In the genomic region with DNA sequence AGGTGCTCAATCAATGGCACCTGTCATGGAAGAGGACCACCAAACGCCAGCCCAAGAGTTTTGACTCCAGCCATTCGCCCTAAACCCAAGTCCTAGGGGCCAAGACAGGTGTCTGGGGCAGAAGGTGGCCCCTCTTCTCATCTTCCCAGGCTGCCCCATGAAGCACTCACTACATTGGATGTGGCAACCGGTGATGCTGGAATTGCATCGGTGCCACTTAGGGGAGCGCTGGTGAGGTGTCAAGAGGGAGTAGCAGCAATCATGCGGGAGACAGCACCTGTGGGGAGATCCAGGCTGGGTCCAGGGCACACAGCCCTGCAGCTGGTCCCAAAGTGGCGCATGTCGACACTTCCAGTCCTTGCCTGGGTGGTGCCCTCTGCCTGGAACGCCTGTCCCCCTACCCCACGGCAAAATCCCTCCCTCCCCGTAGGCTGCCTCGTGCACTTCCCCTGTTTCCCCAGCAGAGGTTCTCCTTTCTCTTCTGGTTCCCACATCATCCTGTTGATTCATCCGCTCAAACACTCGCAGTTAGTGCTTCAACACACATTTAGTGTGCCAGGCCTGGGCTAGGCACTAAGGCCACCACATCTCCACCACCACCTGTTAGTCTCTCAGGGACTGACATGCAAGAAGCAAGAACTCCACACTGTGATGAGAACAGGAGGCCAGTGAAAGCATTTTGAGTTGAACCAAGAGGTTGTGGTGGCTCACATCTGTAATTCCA, we compare ENCODE assay signal across 8 cellular contexts. TPM values are rescaled to one million over a fixed set of nuclear protein-coding genes. Genes with fewer than 3 reads are reported as not detected.
DNase-seq lines count a peak whose midpoint lies in the region; ATAC-seq and TF ChIP-seq lines count a peak whose summit lies in the region.

No MANE protein-coding gene starts in this region.

- POLR2A ChIA-PET in HEK293T (lab: Yijun Ruan, JAX) = no interaction called here

- no peaks in the 10 kb centered on the region for H3K9me3 ChIP-seq in Peyer's patch

- in situ Hi-C loops in Caki2 (cut with HindIII; ENCODE audit: low pct_unique_long_range_greater_than_20kb, low sequenced_read_pairs) = no loop called here
- in situ Hi-C loops in brain microvascular endothelial cell (cut with HindIII; ENCODE audit: low pct_ligation_motif_present, low sequenced_read_pairs) = no loop called here

- H3K36me3 ChIP-seq in Peyer's patch (no peaks in the 10 kb centered on the region), brain microvascular endothelial cell (replicated peaks) (no peaks in the 10 kb centered on the region)

- TF ChIP-seq POLR2A in Peyer's patch (IDR thresholded peaks at IDR 0.05) = no peak

- TF ChIP-seq CTCF in Peyer's patch (IDR thresholded peaks at IDR 0.05) (peak; percentile 57 to 74 (median 70)), brain microvascular endothelial cell (IDR thresholded peaks at IDR 0.05; ENCODE audit: low read depth, low read length, missing control alignments) (peak; percentile 82)

- no peak for ATAC-seq in HG03159 (IDR thresholded peaks at IDR 0.05; ENCODE audit: unreplicated experiment)

- H3K27me3 ChIP-seq in Peyer's patch (no peaks in the 10 kb centered on the region), brain microvascular endothelial cell (replicated peaks) (no peaks in the 10 kb centered on the region)

- no peaks in the 10 kb centered on the region for H3K4me1 ChIP-seq in Peyer's patch

- no peak overlapping the region for H3K4me3 ChIP-seq in Peyer's patch
- H3K4me3 ChIP-seq in brain microvascular endothelial cell (ENCODE audit: low read depth, low read length) = no peak overlapping the region

- peak; percentile 20 for DNase-seq in Caki2 (ENCODE audit: low read depth)
- peak; percentile 60 for DNase-seq in HEK293T (ENCODE audit: extremely low spot score)
- peak; percentile 32 to 69 (median 58) for DNase-seq in Peyer's patch
- peak; percentile 36 for DNase-seq in brain microvascular endothelial cell
- peak; percentile 62 for DNase-seq in iris pigment epithelial cell (ENCODE audit: low read depth)
- DNase-seq in stimulated activated CD4-positive, alpha-beta T cell treated with anti-CD3 and anti-CD28 coated beads, Interleukin-4, amount 100 ng/mL, for 1 hour = peak; percentile 13
- no peak for DNase-seq in GOT3 (lab: John Stamatoyannopoulos, UW)

- H3K27ac ChIP-seq in Peyer's patch (no peak overlapping the region), brain microvascular endothelial cell (no peak overlapping the region)

- CTCF ChIA-PET in HEK293T (lab: Yijun Ruan, JAX) = interaction anchor here (0.9 to 1.7 kb wide), 2 partner anchors 46 to 126 kb away, joined by 4 to 5 read pairs; no protein-coding TSS in a partner anchor

TF ChIP-seq in HEK293T, 16 proteins besides CTCF, POLR2A, EP300 and RAD21:
- TF ChIP-seq BHLHE40 (IDR thresholded peaks at IDR 0.05; ENCODE audit: borderline replicate concordance) (no peak), HDGF (IDR thresholded peaks at IDR 0.05; ENCODE audit: borderline replicate concordance) (no peak)
TF ChIP-seq in HEK293T: peak in this region for 0.

RNA-seq across cellular contexts. Expression of a gene that starts 18.5 kb away (rescaled TPM):
- not detected in 2 replicates for total RNA-seq in Caki2 (2014; rRNA removed; shearing (Covaris generic); ENCODE audit: low replicate concordance)
- under 1 TPM in 1 of 4 donors, not detected in 3; 0.40 TPM for total RNA-seq in Peyer's patch

RNA-seq across cellular contexts. Expression of a gene that starts 30.8 kb away (rescaled TPM):
- not detected in 2 replicates for total RNA-seq in Caki2 (2014; rRNA removed; shearing (Covaris generic); ENCODE audit: low replicate concordance)
- 1 to 10 TPM in 3 of 4 donors, not detected in 1; 1.5 to 5.0 (median 1.9) TPM for total RNA-seq in Peyer's patch

RNA-seq across cellular contexts. Expression of a gene that starts 38.3 kb away (rescaled TPM):
- not detected in 2 replicates for total RNA-seq in Caki2 (2014; rRNA removed; shearing (Covaris generic); ENCODE audit: low replicate concordance)
- under 1 TPM in 2 of 4 donors, not detected in 2; 0.27 to 0.35 TPM for total RNA-seq in Peyer's patch
